8 cellular contexts compared by ENCODE assay signal in the genomic region with DNA sequence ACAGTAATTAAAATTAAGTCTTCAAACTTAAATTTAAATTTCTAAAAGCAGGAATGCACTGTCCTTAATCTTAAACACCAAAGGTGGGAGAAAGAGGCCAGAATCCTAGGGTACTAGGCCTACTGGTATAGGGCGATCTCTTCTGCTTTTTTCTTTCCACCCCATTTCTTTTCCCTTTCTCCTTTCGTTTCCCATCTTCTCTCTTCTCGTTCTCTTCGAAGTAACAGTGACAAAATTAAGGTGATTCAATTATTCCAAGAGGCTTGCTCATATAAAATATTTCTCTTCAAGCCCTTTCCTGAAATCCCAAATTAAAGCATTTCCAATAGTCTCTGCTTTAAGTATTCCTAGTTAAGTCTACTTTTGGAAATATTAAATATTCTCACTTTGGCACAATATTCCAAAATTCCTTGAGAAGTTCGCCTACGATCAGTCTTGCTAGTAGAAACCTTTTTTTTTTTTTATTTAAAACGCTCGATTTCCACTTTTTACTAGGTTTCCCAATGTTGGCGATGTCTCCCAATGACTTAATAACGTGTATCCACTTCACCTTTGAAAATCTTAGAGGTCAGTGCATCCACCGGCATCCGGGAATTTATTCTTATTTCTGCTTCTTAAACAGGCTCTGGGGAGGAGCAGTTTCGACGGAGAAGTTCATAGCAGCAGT. TPM values are rescaled to one million over a fixed set of nuclear protein-coding genes. Genes with fewer than 3 reads are reported as not detected.
DNase-seq lines count a peak whose midpoint lies in the region; ATAC-seq and TF ChIP-seq lines count a peak whose summit lies in the region.

No MANE protein-coding gene starts in this region.

- H3K4me3 ChIP-seq in HUES48 (ENCODE audit: low read depth, low read length) (peak overlapping the region; percentile 76), breast epithelium (peak overlapping the region; percentile 92 to 97 (median 96)), mononuclear cell (ENCODE audit: low read length) (peak overlapping the region; percentile 62)

- intact Hi-C loops in breast epithelium (cut with DNase I; ENCODE audit: low total_unique reads), result no loop called here

- no peak for TF ChIP-seq POLR2A in breast epithelium (IDR thresholded peaks at IDR 0.05)

- peak overlapping the region; percentile 55 for H3K9ac ChIP-seq in HUES48 (ENCODE audit: low read depth, low read length)

- H3K4me1 ChIP-seq in HUES48 (ENCODE audit: control insufficient read depth, insufficient read depth, low read length) (peaks cover 28% of the 10 kb centered on the region), breast epithelium (peaks cover 0 to 16% of the 10 kb centered on the region in 2 donors), mononuclear cell (ENCODE audit: insufficient read depth, low read length) (peaks cover 40% of the 10 kb centered on the region)

- H3K27me3 ChIP-seq in HUES48 (ENCODE audit: control insufficient read depth, insufficient read depth, low read length) (peaks cover 12% of the 10 kb centered on the region), breast epithelium (no peaks in the 10 kb centered on the region), mononuclear cell (ENCODE audit: insufficient read depth, low read length) (no peaks in the 10 kb centered on the region)

- H3K36me3 ChIP-seq in HUES48 (ENCODE audit: control insufficient read depth, insufficient read depth, low read length) (no peaks in the 10 kb centered on the region), breast epithelium (no peaks in the 10 kb centered on the region)

- H3K27ac ChIP-seq in 22Rv1 (peak overlapping the region; percentile 94), HUES48 (ENCODE audit: low read depth, low read length) (peak overlapping the region; percentile 92), breast epithelium (peak overlapping the region; percentile 95 to 98)

- H3K9me3 ChIP-seq in HUES48 (ENCODE audit: control insufficient read depth, insufficient read depth, low read length) (no peaks in the 10 kb centered on the region), breast epithelium (no peaks in the 10 kb centered on the region), mononuclear cell (ENCODE audit: low read depth, low read length) (no peaks in the 10 kb centered on the region)

- no peak for ATAC-seq in HG03039 (IDR thresholded peaks at IDR 0.05; ENCODE audit: unreplicated experiment)

- TF ChIP-seq CTCF in 22Rv1 (IDR thresholded peaks at IDR 0.05) (no peak), breast epithelium (IDR thresholded peaks at IDR 0.05) (peak in 1 of 3 donors; percentile 13)

- no peak for DNase-seq in breast epithelium (ENCODE audit: low spot score in 2 of 2)
- no peak for DNase-seq in NCI-H748 (lab: John Stamatoyannopoulos, UW; ENCODE audit: unreplicated experiment)
- no peak for DNase-seq in HK-2 (ENCODE audit: unreplicated experiment)
- DNase-seq in C1 segment of cervical spinal cord (lab: John Stamatoyannopoulos, UW), result no peak

RNA-seq across cellular contexts. Expression of gene LCOR, which starts 0.8 kb away (rescaled TPM):
- total RNA-seq in breast epithelium (10 to 100 TPM; 19.4 to 53.6 (median 35.7) TPM), mononuclear cell (87.7 TPM)
